Comparison of ENCODE assay signal across 26 cellular contexts in genomic region chr5:56574778-56575177, GRCh38.
"Had no signal": no experiment of that assay in that cellular context is flagged by ENCODE, and none has a peak within 500 bp of the region (broad histone marks: within the 10 kb centered on the region; RNA-seq: fewer than 3 reads in every experiment).

No MANE protein-coding gene starts in this region.

- H3K4me3 ChIP-seq: Peyer's patch, SJSA1 had no signal

- H3K4me1 ChIP-seq: Peyer's patch had no signal

- H3K27me3 ChIP-seq: Peyer's patch, SJSA1 had no signal

- H3K9me3 ChIP-seq: Peyer's patch, SJSA1, SK-N-SH had no signal

- H3K36me3 ChIP-seq: Peyer's patch, SJSA1 had no signal

- H3K9ac ChIP-seq: SK-N-SH had no signal

- FAIRE-seq: bronchial epithelial cell, TTC549 had no signal

- H3K27ac ChIP-seq: Peyer's patch, SJSA1 had no signal

- DNase-seq: activated CD4-positive, alpha-beta memory T cell treated with anti-CD3 and anti-CD28 coated beads for 36 hours; activated CD4-positive, alpha-beta T cell treated with anti-CD3 and anti-CD28 coated beads, Interleukin-2, amount 50 U/mL, for 1 hour; activated CD8-positive, alpha-beta memory T cell treated with anti-CD3 and anti-CD28 coated beads for 24 hours; activated CD8-positive, alpha-beta memory T cell treated with anti-CD3 and anti-CD28 coated beads, Interleukin-2, amount 10 ng/mL, durations not matched to agents 7 days and 5 days; activated CD8-positive, alpha-beta memory T cell treated with anti-CD3 and anti-CD28 coated beads, Interleukin-2, amount 50 U/mL, for 48 hours; activated effector memory CD4-positive, alpha-beta T cell treated with anti-CD3 and anti-CD28 coated beads, Interleukin-2, amount 50 U/mL, for 16 hours; activated naive CD4-positive, alpha-beta T cell treated with Interleukin-2 at 50 U/mL for 16 hours; activated naive CD8-positive, alpha-beta T cell treated with anti-CD3 and anti-CD28 coated beads, Interleukin-2, amount 10 ng/mL, durations not matched to agents 7 days and 5 days; activated T-cell treated with anti-CD3 and anti-CD28 coated beads, Interleukin-2, amount 50 U/mL, for 48 hours; caudate nucleus; cerebellar nuclear complex; Kasumi-1; NCI-H1092 treated with DMSO at 0.1 percent for 48 hours; NCI-H1417; NCI-H187 treated with DMSO at 0.1 percent for 48 hours; NCI-H2081; NCI-H345; NCI-H524 treated with DMSO at 0.1 percent for 48 hours; Peyer's patch; RPMI8226; SHP77 treated with DMSO at 0.1 percent for 48 hours; SK-N-SH had no signal

- H3K4me2 ChIP-seq: SK-N-SH had no signal

- ATAC-seq: activated CD8-positive, alpha-beta memory T cell treated with anti-CD3 and anti-CD28 coated beads, Interleukin-2, amount 10 ng/mL, durations not matched to agents 7 days and 5 days; activated T-helper 17 cell treated with anti-CD3 and anti-CD28 coated beads, Interleukin-2, amount 50 U/mL, for 72 hours had no signal
